In the genomic region with DNA sequence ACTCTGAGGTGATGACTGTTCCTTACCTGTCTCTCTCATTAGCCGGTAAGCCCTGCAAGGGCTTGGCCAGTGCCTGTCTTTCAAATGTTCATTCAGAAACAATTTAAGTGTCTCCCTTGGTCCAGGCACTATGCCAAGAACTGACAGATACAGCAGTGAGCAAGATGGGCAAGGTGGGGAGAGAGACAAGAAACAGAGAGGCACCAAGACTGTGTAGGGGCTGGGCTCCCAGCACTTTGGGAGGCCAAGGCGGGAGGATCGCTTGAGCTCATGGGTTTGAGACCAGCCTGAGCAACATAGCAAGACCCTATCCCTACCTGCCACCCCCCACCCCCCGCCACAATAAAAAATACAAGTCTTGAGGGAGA, we compare ENCODE assay signal across 8 cellular contexts. TPM values are rescaled to one million over a fixed set of nuclear protein-coding genes. Genes with fewer than 3 reads are reported as not detected.
DNase-seq lines count a peak whose midpoint lies in the region; ATAC-seq and TF ChIP-seq lines count a peak whose summit lies in the region.

No MANE protein-coding gene starts in this region.

- peak overlapping the region; percentile 75 for H3K27ac Mint-ChIP-seq in CD8-positive, alpha-beta T cell
- H3K27ac Mint-ChIP-seq in activated CD8-positive, alpha-beta T cell treated with anti-CD3 and anti-CD28 coated beads for 36 hours: peak overlapping the region; percentile 93

- no peak for DNase-seq in CD8-positive, alpha-beta T cell
- DNase-seq in HPDE6-E6E7 (ENCODE audit: extremely low spot score) (peak; percentile 52), iris pigment epithelial cell (ENCODE audit: low read depth) (peak; percentile 56), lower leg skin (ENCODE audit: low spot score in 2 of 2) (no peak), NOMO-1 (lab: John Stamatoyannopoulos, UW; ENCODE audit: unreplicated experiment in 2 of 2) (no peak), NCI-H1694 treated with DMSO at 0.1 percent for 48 hours (lab: John Stamatoyannopoulos, UW) (no peak), UCSD-AML1 (lab: John Stamatoyannopoulos, UW; ENCODE audit: unreplicated experiment) (no peak)
- DNase-seq in activated CD8-positive, alpha-beta T cell treated with anti-CD3 and anti-CD28 coated beads for 36 hours: peak; percentile 18

- H3K27me3 ChIP-seq in CD8-positive, alpha-beta T cell (ENCODE audit: insufficient read depth, low read length): no peaks in the 10 kb centered on the region

- POLR2A ChIA-PET in CD8-positive, alpha-beta T cell (lab: Charles Lee): no interaction called here
- POLR2A ChIA-PET in activated CD8-positive, alpha-beta T cell treated with anti-CD3 and anti-CD28 coated beads for 36 hours (lab: Charles Lee): interaction anchor here (2.4 kb wide), 1 partner anchor 26 kb away, joined by 8 read pairs; no protein-coding TSS in a partner anchor

- no peaks in the 10 kb centered on the region for H3K36me3 ChIP-seq in CD8-positive, alpha-beta T cell (ENCODE audit: insufficient read depth, low read length)

- intact Hi-C loops in CD8-positive, alpha-beta T cell (cut with DNase I, micrococcal nuclease): loop anchor here in 1 of 2 experiments (2.0 to 5.0 kb wide), 4 partner anchors 132 to 598 kb away; a partner anchor contains a TSS
- intact Hi-C loops in activated CD8-positive, alpha-beta T cell treated with anti-CD3 and anti-CD28 coated beads for 36 hours (cut with micrococcal nuclease): no loop called here
- intact Hi-C loops in lower leg skin (cut with DNase I; ENCODE audit: low total_unique reads): no loop called here

- peaks cover 13% of the 10 kb centered on the region for H3K4me1 Mint-ChIP-seq in CD8-positive, alpha-beta T cell (ENCODE audit: low read depth)
- peaks cover 19% of the 10 kb centered on the region for H3K4me1 Mint-ChIP-seq in activated CD8-positive, alpha-beta T cell treated with anti-CD3 and anti-CD28 coated beads for 36 hours (ENCODE audit: low read depth)

- H3K9me3 ChIP-seq in CD8-positive, alpha-beta T cell (ENCODE audit: low read length): no peaks in the 10 kb centered on the region

- TF ChIP-seq POLR2A in lower leg skin (IDR thresholded peaks at IDR 0.05): no peak

- no peak overlapping the region for H3K27ac ChIP-seq in CD8-positive, alpha-beta T cell (ENCODE audit: low read depth, low read length)

- no peak for TF ChIP-seq CTCF in CD8-positive, alpha-beta T cell (IDR thresholded peaks at IDR 0.05)
- no peak for TF ChIP-seq CTCF in activated CD8-positive, alpha-beta T cell treated with anti-CD3 and anti-CD28 coated beads for 36 hours (IDR thresholded peaks at IDR 0.05)
- TF ChIP-seq CTCF in lower leg skin (IDR thresholded peaks at IDR 0.05): no peak

- H3K4me1 ChIP-seq in CD8-positive, alpha-beta T cell (ENCODE audit: insufficient read depth, low read length): peaks cover 5% of the 10 kb centered on the region

- WGBS in lower leg skin, 2 donors: 85 to 89% methylated on average over 4 of the region's 4 CpGs

- no peaks in the 10 kb centered on the region for H3K9me3 Mint-ChIP-seq in CD8-positive, alpha-beta T cell
- H3K9me3 Mint-ChIP-seq in activated CD8-positive, alpha-beta T cell treated with anti-CD3 and anti-CD28 coated beads for 36 hours: no peaks in the 10 kb centered on the region

- no peak for ATAC-seq in CD8-positive, alpha-beta T cell
- ATAC-seq in activated CD8-positive, alpha-beta T cell treated with anti-CD3 and anti-CD28 coated beads for 36 hours: no peak

- CTCF ChIA-PET in CD8-positive, alpha-beta T cell (lab: Charles Lee): interaction anchor here (1.0 to 2.3 kb wide), 3 partner anchors 45 to 94 kb away, joined by 3 to 7 read pairs (median 3); no protein-coding TSS in a partner anchor
- CTCF ChIA-PET in activated CD8-positive, alpha-beta T cell treated with anti-CD3 and anti-CD28 coated beads for 36 hours (lab: Charles Lee): interaction anchor here (1.7 kb wide), 1 partner anchor 80 kb away, joined by 6 read pairs; no protein-coding TSS in a partner anchor

- H3K36me3 Mint-ChIP-seq in CD8-positive, alpha-beta T cell: peaks cover 2% of the 10 kb centered on the region
- H3K36me3 Mint-ChIP-seq in activated CD8-positive, alpha-beta T cell treated with anti-CD3 and anti-CD28 coated beads for 36 hours (ENCODE audit: low read depth): peaks cover 18% of the 10 kb centered on the region

- H3K4me3 ChIP-seq in CD8-positive, alpha-beta T cell (ENCODE audit: low read depth, low read length): no peak overlapping the region
- no peak overlapping the region for H3K4me3 ChIP-seq in lower leg skin (ENCODE audit: low read depth, poor library complexity, severe bottlenecking)

- H3K27me3 Mint-ChIP-seq in CD8-positive, alpha-beta T cell (ENCODE audit: low read depth): no peaks in the 10 kb centered on the region
- no peaks in the 10 kb centered on the region for H3K27me3 Mint-ChIP-seq in activated CD8-positive, alpha-beta T cell treated with anti-CD3 and anti-CD28 coated beads for 36 hours

- peak overlapping the region; percentile 76 for H3K4me3 Mint-ChIP-seq in CD8-positive, alpha-beta T cell
- H3K4me3 Mint-ChIP-seq in activated CD8-positive, alpha-beta T cell treated with anti-CD3 and anti-CD28 coated beads for 36 hours: peak overlapping the region; percentile 82

RNA-seq across cellular contexts. Expression of a gene that starts 1.3 kb away (rescaled TPM):
- total RNA-seq in CD8-positive, alpha-beta T cell: 1 to 10 TPM; 4.9 to 6.6 TPM
- total RNA-seq in activated CD8-positive, alpha-beta T cell treated with anti-CD3 and anti-CD28 coated beads for 36 hours: 10 to 100 TPM; 24.5 to 25.7 TPM
- total RNA-seq in lower leg skin: 10 to 100 TPM in 3 of 4 donors, 1 to 10 TPM in 1; 9.1 to 15.6 (median 13.0) TPM

Comparison
In these comparisons a context has a peak if more than half of its experiments do, and no peak if none do; other contexts are left out.
1. DNase-seq: peak in HPDE6-E6E7 (single experiment), activated CD8-positive, alpha-beta T cell treated with anti-CD3 and anti-CD28 coated beads for 36 hours (single experiment) and iris pigment epithelial cell (single experiment); none in CD8-positive, alpha-beta T cell (0 of 7), lower leg skin (0 of 2), NOMO-1 (0 of 2), NCI-H1694 treated with DMSO at 0.1 percent for 48 hours (single experiment) and UCSD-AML1 (single experiment).